In the genomic region with DNA sequence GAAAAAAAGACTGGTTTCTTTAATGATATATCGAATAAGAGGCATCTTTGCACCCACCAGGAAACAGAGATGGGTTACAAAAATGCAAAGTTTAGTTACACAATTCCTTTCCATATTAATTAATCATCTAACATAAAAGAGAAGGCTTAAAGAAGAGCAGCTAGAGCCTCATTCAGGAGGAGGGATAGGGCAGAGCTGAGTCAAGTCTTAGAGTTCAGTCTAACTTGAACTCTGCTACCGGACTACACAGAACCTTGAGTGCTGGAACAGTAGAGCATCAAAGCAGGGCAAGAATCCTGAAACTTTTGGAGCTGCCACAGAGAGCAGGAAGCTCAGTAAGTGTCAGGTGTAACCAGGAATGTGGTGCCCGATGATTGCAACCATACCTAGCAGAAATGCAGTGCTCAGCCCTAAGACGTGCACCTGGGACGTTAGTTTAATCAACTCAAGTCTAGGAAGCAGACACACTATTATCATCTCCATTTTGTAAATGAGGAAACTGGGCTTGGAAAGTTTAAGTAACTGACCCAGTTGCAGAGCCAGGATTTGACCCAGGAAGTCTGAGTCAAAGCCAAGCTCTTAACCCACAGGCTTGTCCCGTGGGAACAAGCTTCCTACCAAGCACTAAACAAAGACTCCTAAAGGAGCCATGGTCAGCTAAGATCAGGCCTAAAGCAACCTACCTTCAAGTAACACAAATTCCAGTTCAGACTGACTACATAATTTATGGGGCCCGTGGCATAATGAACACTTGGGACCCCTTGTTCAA, we compare ENCODE assay signal across 1 cellular context.
TF ChIP-seq lines count a peak whose summit lies in the region.

No MANE protein-coding gene starts in this region.

TF ChIP-seq in GM23338, 12 proteins besides CTCF, POLR2A, EP300 and RAD21 (continued from another document):
- TF ChIP-seq, protein P1, sequence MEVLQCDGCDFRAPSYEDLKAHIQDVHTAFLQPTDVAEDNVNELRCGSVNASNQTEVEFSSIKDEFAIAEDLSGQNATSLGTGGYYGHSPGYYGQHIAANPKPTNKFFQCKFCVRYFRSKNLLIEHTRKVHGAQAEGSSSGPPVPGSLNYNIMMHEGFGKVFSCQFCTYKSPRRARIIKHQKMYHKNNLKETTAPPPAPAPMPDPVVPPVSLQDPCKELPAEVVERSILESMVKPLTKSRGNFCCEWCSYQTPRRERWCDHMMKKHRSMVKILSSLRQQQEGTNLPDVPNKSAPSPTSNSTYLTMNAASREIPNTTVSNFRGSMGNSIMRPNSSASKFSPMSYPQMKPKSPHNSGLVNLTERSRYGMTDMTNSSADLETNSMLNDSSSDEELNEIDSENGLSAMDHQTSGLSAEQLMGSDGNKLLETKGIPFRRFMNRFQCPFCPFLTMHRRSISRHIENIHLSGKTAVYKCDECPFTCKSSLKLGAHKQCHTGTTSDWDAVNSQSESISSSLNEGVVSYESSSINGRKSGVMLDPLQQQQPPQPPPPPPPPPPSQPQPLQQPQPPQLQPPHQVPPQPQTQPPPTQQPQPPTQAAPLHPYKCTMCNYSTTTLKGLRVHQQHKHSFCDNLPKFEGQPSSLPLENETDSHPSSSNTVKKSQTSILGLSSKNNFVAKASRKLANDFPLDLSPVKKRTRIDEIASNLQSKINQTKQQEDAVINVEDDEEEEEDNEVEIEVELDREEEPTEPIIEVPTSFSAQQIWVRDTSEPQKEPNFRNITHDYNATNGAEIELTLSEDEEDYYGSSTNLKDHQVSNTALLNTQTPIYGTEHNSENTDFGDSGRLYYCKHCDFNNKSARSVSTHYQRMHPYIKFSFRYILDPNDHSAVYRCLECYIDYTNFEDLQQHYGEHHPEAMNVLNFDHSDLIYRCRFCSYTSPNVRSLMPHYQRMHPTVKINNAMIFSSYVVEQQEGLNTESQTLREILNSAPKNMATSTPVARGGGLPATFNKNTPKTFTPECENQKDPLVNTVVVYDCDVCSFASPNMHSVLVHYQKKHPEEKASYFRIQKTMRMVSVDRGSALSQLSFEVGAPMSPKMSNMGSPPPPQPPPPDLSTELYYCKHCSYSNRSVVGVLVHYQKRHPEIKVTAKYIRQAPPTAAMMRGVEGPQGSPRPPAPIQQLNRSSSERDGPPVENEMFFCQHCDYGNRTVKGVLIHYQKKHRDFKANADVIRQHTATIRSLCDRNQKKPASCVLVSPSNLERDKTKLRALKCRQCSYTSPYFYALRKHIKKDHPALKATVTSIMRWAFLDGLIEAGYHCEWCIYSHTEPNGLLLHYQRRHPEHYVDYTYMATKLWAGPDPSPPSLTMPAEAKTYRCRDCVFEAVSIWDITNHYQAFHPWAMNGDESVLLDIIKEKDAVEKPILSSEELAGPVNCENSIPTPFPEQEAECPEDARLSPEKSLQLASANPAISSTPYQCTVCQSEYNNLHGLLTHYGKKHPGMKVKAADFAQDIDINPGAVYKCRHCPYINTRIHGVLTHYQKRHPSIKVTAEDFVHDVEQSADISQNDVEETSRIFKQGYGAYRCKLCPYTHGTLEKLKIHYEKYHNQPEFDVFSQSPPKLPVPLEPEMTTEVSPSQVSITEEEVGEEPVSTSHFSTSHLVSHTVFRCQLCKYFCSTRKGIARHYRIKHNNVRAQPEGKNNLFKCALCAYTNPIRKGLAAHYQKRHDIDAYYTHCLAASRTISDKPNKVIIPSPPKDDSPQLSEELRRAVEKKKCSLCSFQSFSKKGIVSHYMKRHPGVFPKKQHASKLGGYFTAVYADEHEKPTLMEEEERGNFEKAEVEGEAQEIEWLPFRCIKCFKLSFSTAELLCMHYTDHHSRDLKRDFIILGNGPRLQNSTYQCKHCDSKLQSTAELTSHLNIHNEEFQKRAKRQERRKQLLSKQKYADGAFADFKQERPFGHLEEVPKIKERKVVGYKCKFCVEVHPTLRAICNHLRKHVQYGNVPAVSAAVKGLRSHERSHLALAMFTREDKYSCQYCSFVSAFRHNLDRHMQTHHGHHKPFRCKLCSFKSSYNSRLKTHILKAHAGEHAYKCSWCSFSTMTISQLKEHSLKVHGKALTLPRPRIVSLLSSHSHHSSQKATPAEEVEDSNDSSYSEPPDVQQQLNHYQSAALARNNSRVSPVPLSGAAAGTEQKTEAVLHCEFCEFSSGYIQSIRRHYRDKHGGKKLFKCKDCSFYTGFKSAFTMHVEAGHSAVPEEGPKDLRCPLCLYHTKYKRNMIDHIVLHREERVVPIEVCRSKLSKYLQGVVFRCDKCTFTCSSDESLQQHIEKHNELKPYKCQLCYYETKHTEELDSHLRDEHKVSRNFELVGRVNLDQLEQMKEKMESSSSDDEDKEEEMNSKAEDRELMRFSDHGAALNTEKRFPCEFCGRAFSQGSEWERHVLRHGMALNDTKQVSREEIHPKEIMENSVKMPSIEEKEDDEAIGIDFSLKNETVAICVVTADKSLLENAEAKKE (CRISPR knock-in tag; IDR thresholded peaks at IDR 0.05) = no peak
- no peak for TF ChIP-seq JUNB (IDR thresholded peaks at IDR 0.05; ENCODE audit: unreplicated experiment)
